Comparison of ENCODE assay signal across 27 cellular contexts in the genomic region with DNA sequence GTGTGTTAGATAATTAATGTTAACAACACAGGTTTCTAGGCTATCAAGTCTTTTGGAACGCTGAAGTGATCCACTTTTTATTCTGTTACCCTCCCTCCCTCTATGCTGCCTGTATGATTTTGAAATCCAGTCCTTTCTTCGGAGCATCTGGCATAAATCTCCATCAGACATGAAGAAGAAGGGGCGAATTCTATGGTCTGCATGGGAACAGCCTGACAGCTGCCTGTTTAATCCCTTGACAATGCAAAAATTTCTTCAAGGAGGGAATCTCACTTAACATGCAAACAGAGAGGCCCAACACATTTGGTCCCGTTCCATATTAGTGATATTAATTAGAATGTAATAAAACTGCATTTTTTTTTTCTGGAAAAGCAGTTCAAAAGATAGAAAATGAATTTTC.
"Had no signal": no experiment of that assay in that cellular context is flagged by ENCODE, and none has a peak within 500 bp of the region (broad histone marks: within the 10 kb centered on the region; RNA-seq: fewer than 3 reads in every experiment).

No MANE protein-coding gene starts in this region.

- DNase-seq: activated B cell treated with CpG ODN at 0.5 μM for 24 hours; activated CD4-positive, alpha-beta T cell treated with anti-CD3 and anti-CD28 coated beads, Interleukin-2, amount 50 U/mL, for 1 hour; activated CD8-positive, alpha-beta T cell treated with anti-CD3 and anti-CD28 coated beads for 36 hours; activated gamma-delta T cell treated with Interleukin-2 at 50 U/mL for 16 hours; activated naive CD4-positive, alpha-beta T cell treated with anti-CD3 and anti-CD28 coated beads, Interleukin-2, amount 50 U/mL, for 16 hours; activated T-cell treated with anti-CD3 and anti-CD28 coated beads, Interleukin-2, amount 50 U/mL, for 4 hours; amniotic stem cell; caudate nucleus; endodermal cell; foreskin keratinocyte; heart right ventricle; left lung; lower lobe of right lung; mesendoderm; mucosa of descending colon; naive thymus-derived CD4-positive, alpha-beta T cell; pancreas; sigmoid colon; stimulated activated CD4-positive, alpha-beta T cell treated with anti-CD3 and anti-CD28 coated beads, Interleukin-1b, Interleukin-23, amount 100 ng/mL, for 48 hours; stimulated activated naive B cell treated with anti-CD40 and anti-IgM and Interleukin-4, amounts not matched to agents 10 μg/mL and 1 μg/mL and 100 μg/mL, for 72 hours; T-cell had no signal

- H3K4me2 ChIP-seq: smooth muscle cell had no signal

- H3K4me3 ChIP-seq: heart right ventricle, left lung, lower lobe of right lung, mucosa of descending colon, pancreas, prostate gland, sigmoid colon, smooth muscle cell, tibial nerve had no signal

- H3K36me3 ChIP-seq: heart right ventricle, left lung, lower lobe of right lung, neutrophil, pancreas, prostate gland, sigmoid colon, tibial nerve had no signal

- H3K9me3 ChIP-seq: lower lobe of right lung, mucosa of descending colon, neutrophil, pancreas, prostate gland, sigmoid colon had no signal

- H3K27me3 ChIP-seq: foreskin keratinocyte, heart right ventricle, left lung, neutrophil, pancreas, sigmoid colon, tibial nerve had no signal

- ATAC-seq: activated CD8-positive, alpha-beta T cell treated with anti-CD3 and anti-CD28 coated beads for 36 hours; activated T-cell treated with anti-CD3 and anti-CD28 coated beads, Interleukin-2, amount 50 U/mL, for 4 hours; activated T-helper 17 cell treated with anti-CD3 and anti-CD28 coated beads, Interleukin-2, amount 50 U/mL, for 72 hours; esophagus mucosa; foreskin keratinocyte; heart right ventricle; left lung; lower lobe of right lung; mucosa of descending colon; naive thymus-derived CD4-positive, alpha-beta T cell; pancreas; stimulated activated naive B cell treated with anti-CD40 and anti-IgM and Interleukin-4, amounts not matched to agents 10 μg/mL and 1 μg/mL and 100 μg/mL, for 72 hours; T-cell had no signal

- H3K27ac ChIP-seq: foreskin keratinocyte, heart right ventricle, left lung, lower lobe of right lung, neutrophil, pancreas, prostate gland, sigmoid colon, tibial nerve had no signal
